Comparison of ENCODE assay signal across 8 cellular contexts in the genomic region with DNA sequence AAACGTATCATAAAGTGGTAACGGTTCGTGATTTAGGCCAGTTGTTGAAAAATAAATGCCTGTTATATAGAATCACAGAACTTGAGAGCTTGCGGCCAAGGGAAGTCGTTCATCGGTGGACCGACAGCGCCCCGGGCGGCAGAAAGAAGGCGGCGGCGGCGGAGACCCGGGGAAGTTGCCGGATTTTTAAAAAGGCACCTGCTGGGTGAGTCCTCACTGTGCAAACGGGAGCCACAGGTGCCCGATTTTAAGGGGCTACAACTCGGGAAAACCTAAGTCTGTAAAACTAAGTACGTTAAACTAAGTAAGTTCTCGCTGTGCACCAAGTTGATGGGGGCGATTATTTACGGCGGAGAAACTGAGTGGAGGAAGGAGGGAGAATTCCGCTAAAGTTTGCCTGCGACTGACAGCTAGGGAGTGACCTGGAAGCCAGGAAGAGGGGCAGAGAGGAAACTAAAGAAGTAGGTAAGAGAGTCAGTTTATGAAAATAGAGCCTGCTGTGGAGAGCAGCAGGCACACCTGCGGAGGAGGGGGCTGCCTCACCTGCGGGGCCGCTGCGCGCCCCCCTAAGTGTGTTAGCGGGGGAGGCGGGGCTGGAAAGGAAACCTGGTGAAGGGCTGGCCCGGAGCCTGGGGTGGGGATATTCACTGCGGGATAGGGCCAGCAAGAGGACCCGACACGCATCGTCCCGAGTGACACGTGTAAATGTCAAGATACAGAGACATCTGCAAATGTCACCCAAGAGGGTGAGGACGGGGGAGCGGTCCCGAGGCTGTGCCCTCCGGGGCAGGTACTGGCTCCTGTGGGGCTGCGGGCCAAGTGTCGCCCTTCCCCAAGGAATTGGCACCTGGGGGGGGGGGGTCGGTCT. TPM values are rescaled to one million over a fixed set of nuclear protein-coding genes. Genes with fewer than 3 reads are reported as not detected.
DNase-seq lines count a peak whose midpoint lies in the region; ATAC-seq and TF ChIP-seq lines count a peak whose summit lies in the region.

No MANE protein-coding gene starts in this region.

- peak; percentile 5 to 61 (median 52) for TF ChIP-seq CTCF in upper lobe of left lung (IDR thresholded peaks at IDR 0.05)

- H3K36me3 Mint-ChIP-seq in activated T-helper 1 cell treated with anti-CD3 and anti-CD28 coated beads, Interleukin-12 subunit alpha, Interleukin-12 subunit beta, Interleukin-2, Interleukin-4 antibody, amounts not matched to agents 30 ng/mL and 10 ng/mL and 1 ng/mL, durations not matched to agents 14 hours and 24 hours and 36 hours (ENCODE audit: low read depth), result no peaks in the 10 kb centered on the region

- peaks cover 26% of the 10 kb centered on the region for H3K27me3 Mint-ChIP-seq in activated T-helper 1 cell treated with anti-CD3 and anti-CD28 coated beads, Interleukin-12 subunit alpha, Interleukin-12 subunit beta, Interleukin-2, Interleukin-4 antibody, amounts not matched to agents 30 ng/mL and 10 ng/mL and 1 ng/mL, durations not matched to agents 14 hours and 24 hours and 36 hours (ENCODE audit: insufficient read depth)

- peak overlapping the region; percentile 51 for H3K4me3 Mint-ChIP-seq in activated T-helper 1 cell treated with anti-CD3 and anti-CD28 coated beads, Interleukin-12 subunit alpha, Interleukin-12 subunit beta, Interleukin-2, Interleukin-4 antibody, amounts not matched to agents 30 ng/mL and 10 ng/mL and 1 ng/mL, durations not matched to agents 14 hours and 24 hours and 36 hours

- peaks cover 3% of the 10 kb centered on the region for H3K9me3 ChIP-seq in neuron (ENCODE audit: low read length)
- H3K9me3 ChIP-seq in upper lobe of left lung, result no peaks in the 10 kb centered on the region

- DNase-seq in DMS79 (lab: John Stamatoyannopoulos, UW), result peak; percentile 1
- peak; percentile 64 for DNase-seq in NCI-H146 treated with DMSO at 0.1 percent for 48 hours (lab: John Stamatoyannopoulos, UW; ENCODE audit: unreplicated experiment)
- DNase-seq in activated T-helper 1 cell treated with anti-CD3 and anti-CD28 coated beads, Interleukin-12 subunit alpha, Interleukin-12 subunit beta, Interleukin-2, Interleukin-4 antibody, amounts not matched to agents 30 ng/mL and 10 ng/mL and 1 ng/mL, durations not matched to agents 14 hours and 24 hours and 36 hours (ENCODE audit: low spot score), result no peak
- DNase-seq in foreskin melanocyte, result peak; percentile 35
- DNase-seq in upper lobe of left lung, result peak; percentile 32 to 92
- no peak for DNase-seq in NOMO-1 treated with dmso at 0.1 percent for 144 hours (lab: John Stamatoyannopoulos, UW; ENCODE audit: unreplicated experiment)

- no peak overlapping the region for H3K27ac ChIP-seq in upper lobe of left lung

- no peak for TF ChIP-seq EP300 in upper lobe of left lung (IDR thresholded peaks at IDR 0.05)

- H3K4me1 ChIP-seq in neuron (ENCODE audit: insufficient read depth, low read length) (peaks cover 25% of the 10 kb centered on the region), upper lobe of left lung (peaks cover 0 to 21% (median 11%) of the 10 kb centered on the region in 4 donors)

- peak overlapping the region; percentile 59 for H3K27ac Mint-ChIP-seq in activated T-helper 1 cell treated with anti-CD3 and anti-CD28 coated beads, Interleukin-12 subunit alpha, Interleukin-12 subunit beta, Interleukin-2, Interleukin-4 antibody, amounts not matched to agents 30 ng/mL and 10 ng/mL and 1 ng/mL, durations not matched to agents 14 hours and 24 hours and 36 hours

- intact Hi-C loops in activated T-helper 1 cell treated with anti-CD3 and anti-CD28 coated beads, Interleukin-12 subunit alpha, Interleukin-12 subunit beta, Interleukin-2, Interleukin-4 antibody, amounts not matched to agents 30 ng/mL and 10 ng/mL and 1 ng/mL, durations not matched to agents 14 hours and 24 hours and 36 hours (cut with micrococcal nuclease), result loop anchor here (10.0 kb wide), 1 partner anchor 402 kb away; no protein-coding TSS in a partner anchor

- no peaks in the 10 kb centered on the region for H3K36me3 ChIP-seq in neuron (ENCODE audit: insufficient read depth, low read length)
- no peaks in the 10 kb centered on the region for H3K36me3 ChIP-seq in upper lobe of left lung

- WGBS in upper lobe of left lung, 2 donors, result 2% methylated on average over 33 to 46 of the region's 47 CpGs

- peak in 1 of 2 donors; percentile 74 for ATAC-seq in upper lobe of left lung (ENCODE audit: low FRiP score in 2 of 2)
- ATAC-seq in GM21576 (IDR thresholded peaks at IDR 0.05; ENCODE audit: unreplicated experiment), result no peak

- peak overlapping the region; percentile 43 for H3K4me3 ChIP-seq in neuron (ENCODE audit: low read length)
- H3K4me3 ChIP-seq in upper lobe of left lung, result peak overlapping the region in 3 of 4 donors; percentile 37 to 53 (median 50)

- TF ChIP-seq POLR2A in upper lobe of left lung (IDR thresholded peaks at IDR 0.05), result no peak

- peaks cover 7% of the 10 kb centered on the region for H3K4me1 Mint-ChIP-seq in activated T-helper 1 cell treated with anti-CD3 and anti-CD28 coated beads, Interleukin-12 subunit alpha, Interleukin-12 subunit beta, Interleukin-2, Interleukin-4 antibody, amounts not matched to agents 30 ng/mL and 10 ng/mL and 1 ng/mL, durations not matched to agents 14 hours and 24 hours and 36 hours (ENCODE audit: low read depth)

- no peaks in the 10 kb centered on the region for H3K9me3 Mint-ChIP-seq in activated T-helper 1 cell treated with anti-CD3 and anti-CD28 coated beads, Interleukin-12 subunit alpha, Interleukin-12 subunit beta, Interleukin-2, Interleukin-4 antibody, amounts not matched to agents 30 ng/mL and 10 ng/mL and 1 ng/mL, durations not matched to agents 14 hours and 24 hours and 36 hours

- peak overlapping the region; percentile 85 for H2AFZ ChIP-seq in neuron (ENCODE audit: low read depth, low read length)

- H3K27me3 ChIP-seq in neuron (ENCODE audit: insufficient read depth, low read length), result peaks cover 20% of the 10 kb centered on the region
- peaks cover 0 to 19% (median 8%) of the 10 kb centered on the region in 4 donors for H3K27me3 ChIP-seq in upper lobe of left lung

RNA-seq across cellular contexts. Expression of gene ADAM12, which starts 1.0 kb away (rescaled TPM):
- total RNA-seq in activated T-helper 1 cell treated with anti-CD3 and anti-CD28 coated beads, Interleukin-12 subunit alpha, Interleukin-12 subunit beta, Interleukin-2, Interleukin-4 antibody, amounts not matched to agents 30 ng/mL and 10 ng/mL and 1 ng/mL, durations not matched to agents 14 hours and 24 hours and 36 hours, result not detected in 2 replicates
- total RNA-seq in upper lobe of left lung, result 1 to 10 TPM in 3 of 6 donors, under 1 TPM in 3; 0.44 to 3.7 (median 0.82) TPM

Comparison
In these comparisons a context has a peak if more than half of its experiments do, and no peak if none do; other contexts are left out.
1. DNase-seq: peak in DMS79 (single experiment), NCI-H146 treated with DMSO at 0.1 percent for 48 hours (single experiment), foreskin melanocyte (single experiment) and upper lobe of left lung (2 of 2); none in activated T-helper 1 cell treated with anti-CD3 and anti-CD28 coated beads, Interleukin-12 subunit alpha, Interleukin-12 subunit beta, Interleukin-2, Interleukin-4 antibody, amounts not matched to agents 30 ng/mL and 10 ng/mL and 1 ng/mL, durations not matched to agents 14 hours and 24 hours and 36 hours (single experiment) and NOMO-1 treated with dmso at 0.1 percent for 144 hours (single experiment).